ENCODE assay signal across 8 cellular contexts in genomic region chr11:134253189-134253993, GRCh38. TPM values are rescaled to one million over a fixed set of nuclear protein-coding genes. Genes with fewer than 3 reads are reported as not detected.
DNase-seq lines count a peak whose midpoint lies in the region; ATAC-seq and TF ChIP-seq lines count a peak whose summit lies in the region.

TSS of gene ACAD8 (plus strand) at chr11:134253568. CDS start at chr11:134253601, 33 bp downstream.
TSS of gene THYN1 (minus strand) at chr11:134253352. CDS start at chr11:134252882, 470 bp downstream.

- H3K36me3 Mint-ChIP-seq in WTC11 (peaks cover 29% of the 10 kb centered on the region), immature natural killer cell (peaks cover under 1 to 13% (median 3%) of the 10 kb centered on the region in 3 donors)

- H3K27ac ChIP-seq in spleen = peak within 1 kb of the TSS in 7 of 8 donors; percentile 47 to 88 (median 80)

- DNase-seq in AG08396 (ENCODE audit: low spot score) (peak; percentile 98), NCI-H226 (peak; percentile 93), WTC11 (ENCODE audit: low spot score) (peak; percentile 98), cardiac fibroblast (ENCODE audit: low read depth in 2 of 2) (peak; percentile 97 to 98), immature natural killer cell (peak; percentile 93 to 94 (median 93)), spleen (peak; percentile 99)

- POLR2A ChIA-PET in WTC11 (lab: Charles Lee) = interaction anchor here (1.1 to 1.2 kb wide), 3 partner anchors 14 to 29 kb away, joined by 3 to 4 read pairs (median 3); partner anchors contain the start of genes NCAPD3 and VPS26B

- peak in 1 of 3 donors; percentile 74 for TF ChIP-seq POLR2A in spleen (IDR thresholded peaks at IDR 0.05)

- peaks cover 10 to 70% (median 36%) of the 10 kb centered on the region in 6 donors for H3K4me1 ChIP-seq in spleen

- CTCF ChIA-PET in WTC11 (lab: Charles Lee) = interaction anchor here (0.6 to 1.7 kb wide), 9 partner anchors 8 to 177 kb away, joined by 3 to 13 read pairs (median 4); partner anchors contain the start of genes NCAPD3 and VPS26B

- H3K27me3 Mint-ChIP-seq in WTC11 (ENCODE audit: low read depth) (no peaks in the 10 kb centered on the region), immature natural killer cell (ENCODE audit: low read depth in 3 of 3) (peaks cover 0 to 1% (median 0%) of the 10 kb centered on the region in 3 donors)

- H3K9me3 Mint-ChIP-seq in WTC11 = no peaks in the 10 kb centered on the region
- H3K9me3 Mint-ChIP-seq in immature natural killer cell = no peaks in the 10 kb centered on the region

- peaks cover 31% of the 10 kb centered on the region for H3K4me1 Mint-ChIP-seq in WTC11
- peaks cover 23 to 43% of the 10 kb centered on the region in 2 donors for H3K4me1 Mint-ChIP-seq in immature natural killer cell

- no peak for TF ChIP-seq CTCF in WTC11 (IDR thresholded peaks at IDR 0.05)
- no peak for TF ChIP-seq CTCF in cardiac fibroblast (IDR thresholded peaks at IDR 0.05; ENCODE audit: low read depth, low read length)
- peak; percentile 59 to 78 (median 71) for TF ChIP-seq CTCF in spleen (IDR thresholded peaks at IDR 0.05 in 8 of 11, conservative IDR thresholded peaks at IDR 0.05 in 3 of 11)

- intact Hi-C loops in spleen (cut with DNase I; ENCODE audit: low total_unique reads) = loop anchor here (10.0 kb wide), 1 partner anchor 49 kb away; no protein-coding TSS in a partner anchor

- peak; percentile 99 for ATAC-seq in GM18909 (IDR thresholded peaks at IDR 0.05; ENCODE audit: poor library complexity, unreplicated experiment)
- ATAC-seq in HG03175 (IDR thresholded peaks at IDR 0.05; ENCODE audit: unreplicated experiment) = peak; percentile 99
- ATAC-seq in WTC11 = peak; percentile 99

- H3K36me3 ChIP-seq in spleen = peaks cover 0 to 51% (median 36%) of the 10 kb centered on the region in 6 donors

- H3K27ac Mint-ChIP-seq in WTC11 (peak within 1 kb of the TSS; percentile 87), immature natural killer cell (peak within 1 kb of the TSS; percentile 61 to 92 (median 85))

- H3K9me3 ChIP-seq in spleen = no peaks in the 10 kb centered on the region

- H3K27me3 ChIP-seq in spleen (replicated peaks in 1 of 7) = no peaks in the 10 kb centered on the region

- H3K4me3 Mint-ChIP-seq in WTC11 = peak within 1 kb of the TSS; percentile 89
- H3K4me3 Mint-ChIP-seq in immature natural killer cell = peak within 1 kb of the TSS; percentile 90 to 98 (median 96)

- WGBS in spleen, 5 donors = 0 to 1% (median 0%) methylated on average over 23 to 70 of the region's 70 CpGs

- H3K4me3 ChIP-seq in cardiac fibroblast (replicated peaks in 1 of 2; ENCODE audit: low read depth in 2 of 2, low read length in 2 of 2) = peak within 1 kb of the TSS; percentile 87 to 93
- peak within 1 kb of the TSS; percentile 68 to 96 (median 88) for H3K4me3 ChIP-seq in spleen

TF ChIP-seq in WTC11, 78 proteins besides CTCF, POLR2A, EP300 and RAD21 (continues in another document):
- TF ChIP-seq KAT7 (CRISPR knock-in tag; IDR thresholded peaks at IDR 0.05; ENCODE audit: borderline replicate concordance) (no peak; the same call in 1 of the 2 replicates), EMX1 (CRISPR knock-in tag; IDR thresholded peaks at IDR 0.05) (no peak), ZNF317 (CRISPR knock-in tag; IDR thresholded peaks at IDR 0.05; ENCODE audit: borderline replicate concordance, low read depth) (no peak), ZBTB43 (CRISPR knock-in tag; IDR thresholded peaks at IDR 0.05) (peak; percentile 55; the same call in 1 of the 2 replicates), MAX (CRISPR knock-in tag; IDR thresholded peaks at IDR 0.05) (peak; percentile 80), TEAD1 (CRISPR knock-in tag; IDR thresholded peaks at IDR 0.05) (peak; percentile 58; the same call in 1 of the 2 replicates), ZSCAN18 (CRISPR knock-in tag; IDR thresholded peaks at IDR 0.05) (no peak), MYBL2 (CRISPR knock-in tag; IDR thresholded peaks at IDR 0.05) (no peak), ZNF512 (CRISPR knock-in tag; IDR thresholded peaks at IDR 0.05; ENCODE audit: borderline replicate concordance) (no peak), ARID4B (CRISPR knock-in tag; IDR thresholded peaks at IDR 0.05; ENCODE audit: borderline replicate concordance) (no peak; the same call in 1 of the 2 replicates), SP1 (CRISPR knock-in tag; conservative IDR thresholded peaks at IDR 0.05) (peak; percentile 73), ELF4 (CRISPR knock-in tag; IDR thresholded peaks at IDR 0.05; ENCODE audit: low read depth) (no peak), NR1H2 (CRISPR knock-in tag; IDR thresholded peaks at IDR 0.05) (no peak), TP53 (CRISPR knock-in tag; IDR thresholded peaks at IDR 0.05) (peak; percentile 66; the same call in 1 of the 2 replicates)

RNA-seq across cellular contexts. Expression of gene ACAD8, which starts in this region (rescaled TPM):
- total RNA-seq in WTC11 (2021) (49.4 to 55.2 TPM (median 51.9 TPM) in 3 replicates), spleen (10 to 100 TPM; 19.7 to 37.5 (median 28.4) TPM)
- polyA plus RNA-seq in immature natural killer cell (10 to 100 TPM; 16.3 to 34.4 (median 22.7) TPM), spleen (10 to 100 TPM; 15.7 to 20.5 (median 18.9) TPM)

RNA-seq across cellular contexts. Expression of gene THYN1, which starts in this region (rescaled TPM):
- total RNA-seq in WTC11 (2021) (80.2 to 83.8 TPM (median 82.0 TPM) in 3 replicates), spleen (10 to 100 TPM; 24.5 to 54.8 (median 36.7) TPM)
- polyA plus RNA-seq in immature natural killer cell (100 to 1,000 TPM in 2 of 3 donors, 10 to 100 TPM in 1; 92.7 to 116 (median 106) TPM), spleen (10 to 100 TPM; 40.1 to 54.2 (median 51.9) TPM)

Comparison
In these comparisons a context has a peak if more than half of its experiments do, and no peak if none do; other contexts are left out.
1. Peak in every context shown above with its lines: DNase-seq, ATAC-seq, H3K4me3 ChIP-seq and H3K27ac ChIP-seq.
2. CTCF ChIP-seq: peak in spleen (11 of 11); none in WTC11 (single experiment) and cardiac fibroblast (single experiment).